22 cellular contexts compared by ENCODE assay signal in the genomic region with DNA sequence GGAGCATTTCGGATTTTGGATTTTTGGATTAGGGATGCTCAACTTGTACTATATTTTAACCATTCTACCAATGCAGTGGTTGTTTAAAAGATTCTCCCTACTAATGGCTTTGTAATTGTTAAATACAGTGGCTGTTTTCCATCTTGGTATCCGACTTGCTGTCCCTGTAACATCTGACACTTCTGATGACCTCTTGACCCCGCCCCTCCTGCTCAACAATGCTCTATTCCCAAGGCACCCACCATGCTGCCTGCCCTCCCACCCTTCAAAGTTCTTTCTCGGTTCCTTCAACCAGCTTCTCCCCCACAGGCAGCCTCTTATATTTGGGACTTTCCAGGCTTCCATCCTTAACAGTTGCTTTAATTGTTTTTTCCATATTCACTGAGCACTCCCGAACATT. TPM values are rescaled to one million over a fixed set of nuclear protein-coding genes. Genes with fewer than 3 reads are reported as not detected.
DNase-seq lines count a peak whose midpoint lies in the region.
"Had no signal": no experiment of that assay in that cellular context is flagged by ENCODE, and none has a peak within 500 bp of the region (broad histone marks: within the 10 kb centered on the region; RNA-seq: fewer than 3 reads in every experiment).

No MANE protein-coding gene starts in this region.

- H3K9me3 Mint-ChIP-seq in activated CD4-positive, alpha-beta T cell treated with anti-CD3 and anti-CD28 coated beads, Interleukin-2, amount 10 ng/mL, durations not matched to agents 24 days and 14 days, result no peaks in the 10 kb centered on the region
- H3K9me3 Mint-ChIP-seq: HFFc6 had no signal

- H3K27ac Mint-ChIP-seq in activated CD4-positive, alpha-beta T cell treated with anti-CD3 and anti-CD28 coated beads, Interleukin-2, amount 10 ng/mL, durations not matched to agents 24 days and 14 days, result no peak overlapping the region

- intact Hi-C loops in activated CD4-positive, alpha-beta T cell treated with anti-CD3 and anti-CD28 coated beads, Interleukin-2, amount 10 ng/mL, durations not matched to agents 24 days and 14 days (cut with micrococcal nuclease), result loop anchor here (5.0 to 10.0 kb wide), 3 partner anchors 48 to 308 kb away; no protein-coding TSS in a partner anchor

- H3K4me3 Mint-ChIP-seq in activated CD4-positive, alpha-beta T cell treated with anti-CD3 and anti-CD28 coated beads, Interleukin-2, amount 10 ng/mL, durations not matched to agents 24 days and 14 days, result no peak overlapping the region

- DNase-seq in activated CD4-positive, alpha-beta T cell treated with anti-CD3 and anti-CD28 coated beads, Interleukin-2, amount 10 ng/mL, durations not matched to agents 24 days and 14 days, result peak; percentile 32
- no peak for DNase-seq in activated CD4-positive, alpha-beta T cell treated with anti-CD3 and anti-CD28 coated beads, Interleukin-2, amount 50 U/mL, for 1 hour
- DNase-seq in 8988T (no peak), AG20443 (ENCODE audit: low spot score) (no peak)
- DNase-seq in activated CD8-positive, alpha-beta memory T cell treated with anti-CD3 and anti-CD28 coated beads, Interleukin-2, amount 50 U/mL, for 4 hours, result no peak
- DNase-seq: DMS 273 treated with DMSO at 0.1 percent for 48 hours, GDM1, HFFc6, IMR-90, Karpas-422, MG63, NCI-H1092, NCI-H146, NCI-H510A treated with DMSO at 0.1 percent for 48 hours, NCI-H82, PC-3 had no signal

- H3K27me3 Mint-ChIP-seq in activated CD4-positive, alpha-beta T cell treated with anti-CD3 and anti-CD28 coated beads, Interleukin-2, amount 10 ng/mL, durations not matched to agents 24 days and 14 days, result peaks cover 2% of the 10 kb centered on the region

- H3K4me1 Mint-ChIP-seq in activated CD4-positive, alpha-beta T cell treated with anti-CD3 and anti-CD28 coated beads, Interleukin-2, amount 10 ng/mL, durations not matched to agents 24 days and 14 days, result peaks cover 21% of the 10 kb centered on the region

- no peaks in the 10 kb centered on the region for H3K36me3 Mint-ChIP-seq in activated CD4-positive, alpha-beta T cell treated with anti-CD3 and anti-CD28 coated beads, Interleukin-2, amount 10 ng/mL, durations not matched to agents 24 days and 14 days (ENCODE audit: low read depth)

- H3K27me3 ChIP-seq in layer of hippocampus (ENCODE audit: control insufficient read depth, insufficient read depth, low read length), result no peaks in the 10 kb centered on the region
- H3K27me3 ChIP-seq: BLaER1, MG63 had no signal

- H3K27ac ChIP-seq in cingulate gyrus (ENCODE audit: low read depth, low read length) (peak overlapping the region; percentile 94), layer of hippocampus (ENCODE audit: low read depth, low read length) (peak overlapping the region; percentile 92), temporal lobe (ENCODE audit: low read depth, low read length) (peak overlapping the region; percentile 75)
- H3K27ac ChIP-seq: 22Rv1, BLaER1, RWPE1 had no signal

RNA-seq across cellular contexts. Expression of gene PRTFDC1, which starts 2.0 kb away (rescaled TPM):
- total RNA-seq in activated CD4-positive, alpha-beta T cell treated with anti-CD3 and anti-CD28 coated beads, Interleukin-2, amount 10 ng/mL, durations not matched to agents 24 days and 14 days, result 0.21 and 0.50 TPM in 2 replicates
- 24.3 TPM for total RNA-seq in temporal lobe

Comparison
In these comparisons a context has a peak if more than half of its experiments do, and no peak if none do; other contexts are left out.
1. RNA of gene PRTFDC1, which starts 2.0 kb away (total RNA-seq): 24.3 TPM in temporal lobe (single experiment); 0.21 to 0.50 TPM in activated CD4-positive, alpha-beta T cell treated with anti-CD3 and anti-CD28 coated beads, Interleukin-2, amount 10 ng/mL, durations not matched to agents 24 days and 14 days; every median in the first group is over 10 times any median in the second.
2. Peak in every context shown above with its lines, with median percentiles within 50 percentile points of each other: H3K27ac ChIP-seq.